In genomic region chr7:32870298-32870697, GRCh38 we compare ENCODE assay signal across 14 cellular contexts. TPM values are rescaled to one million over a fixed set of nuclear protein-coding genes. Genes with fewer than 3 reads are reported as not detected.
A peak's percentile ranks its signal among the peaks of the same experiment; 100 is the strongest.
DNase-seq lines count a peak whose midpoint lies in the region; ATAC-seq and TF ChIP-seq lines count a peak whose summit lies in the region.
"Had no signal": no experiment of that assay in that cellular context is flagged by ENCODE, and none has a peak within 500 bp of the region (broad histone marks: within the 10 kb centered on the region; RNA-seq: fewer than 3 reads in every experiment).

No MANE protein-coding gene starts in this region.

- no peak overlapping the region for H3K9ac ChIP-seq in Karpas-422 (ENCODE audit: low read length)
- H3K9ac ChIP-seq: BLaER1 had no signal

- peaks cover 19% of the 10 kb centered on the region for H3K36me3 ChIP-seq in Panc1 (ENCODE audit: control insufficient read depth, insufficient read depth, low read length)
- peaks cover 41% of the 10 kb centered on the region for H3K36me3 ChIP-seq in Karpas-422 (ENCODE audit: insufficient read depth, low read length)

- in situ Hi-C loops in Panc1 (cut with HindIII; ENCODE audit: low pct_unique_long_range_greater_than_20kb, low sequenced_read_pairs): no loop called here

- no peak for TF ChIP-seq CTCF in Panc1 (IDR thresholded peaks at IDR 0.05)
- TF ChIP-seq CTCF in endothelial cell (IDR thresholded peaks at IDR 0.05; ENCODE audit: unreplicated experiment): no peak

- peak; percentile 80 for ATAC-seq in activated CD4-positive, alpha-beta T cell treated with anti-CD3 and anti-CD28 coated beads for 36 hours
- peak; percentile 66 to 85 for ATAC-seq in activated naive CD4-positive, alpha-beta T cell treated with anti-CD3 and anti-CD28 coated beads, Interleukin-2, amount 50 U/mL, for 72 hours
- no peak for ATAC-seq in Panc1

- DNase-seq in activated CD4-positive, alpha-beta T cell treated with anti-CD3 and anti-CD28 coated beads for 36 hours: no peak
- DNase-seq in activated CD4-positive, alpha-beta T cell treated with anti-CD3 and anti-CD28 coated beads, Interleukin-2, amount 10 ng/mL, durations not matched to agents 24 days and 14 days: no peak
- no peak for DNase-seq in activated naive CD4-positive, alpha-beta T cell treated with anti-CD3 and anti-CD28 coated beads, Interleukin-2, amount 50 U/mL, for 72 hours (ENCODE audit: low spot score in 2 of 2)
- no peak for DNase-seq in activated naive CD4-positive, alpha-beta T cell treated with anti-CD3 and anti-CD28 coated beads, Interleukin-2, amount 50 U/mL, for 16 hours
- DNase-seq in Panc1 (ENCODE audit: low read depth, low spot score): no peak
- DNase-seq in endothelial cell (ENCODE audit: low spot score): no peak
- DNase-seq in Karpas-422: no peak
- DNase-seq in activated effector memory CD4-positive, alpha-beta T cell treated with anti-CD3 and anti-CD28 coated beads, Interleukin-2, amount 50 U/mL, for 16 hours: no peak
- DNase-seq: Caco-2; CD8-positive, alpha-beta memory T cell; DND-41; GF-D8 had no signal

- H3K27me3 Mint-ChIP-seq in activated CD4-positive, alpha-beta T cell treated with anti-CD3 and anti-CD28 coated beads for 36 hours: no peaks in the 10 kb centered on the region
- H3K27me3 Mint-ChIP-seq in activated CD4-positive, alpha-beta T cell treated with anti-CD3 and anti-CD28 coated beads, Interleukin-2, amount 10 ng/mL, durations not matched to agents 24 days and 14 days: no peaks in the 10 kb centered on the region
- peaks cover 2% of the 10 kb centered on the region for H3K27me3 Mint-ChIP-seq in endothelial cell (ENCODE audit: unreplicated experiment)
- H3K27me3 Mint-ChIP-seq: CD8-positive, alpha-beta memory T cell had no signal

- H3K4me3 Mint-ChIP-seq in activated CD4-positive, alpha-beta T cell treated with anti-CD3 and anti-CD28 coated beads for 36 hours: no peak overlapping the region
- H3K4me3 Mint-ChIP-seq in activated CD4-positive, alpha-beta T cell treated with anti-CD3 and anti-CD28 coated beads, Interleukin-2, amount 10 ng/mL, durations not matched to agents 24 days and 14 days: no peak overlapping the region
- H3K4me3 Mint-ChIP-seq in endothelial cell (ENCODE audit: unreplicated experiment): peak overlapping the region; percentile 6
- H3K4me3 Mint-ChIP-seq: CD8-positive, alpha-beta memory T cell had no signal

- intact Hi-C loops in activated CD4-positive, alpha-beta T cell treated with anti-CD3 and anti-CD28 coated beads for 36 hours (cut with DNase I, micrococcal nuclease): no loop called here
- intact Hi-C loops in activated CD4-positive, alpha-beta T cell treated with anti-CD3 and anti-CD28 coated beads, Interleukin-2, amount 10 ng/mL, durations not matched to agents 24 days and 14 days (cut with micrococcal nuclease): loop anchor here (2.0 kb wide), 1 partner anchor 21 kb away; the partner anchor contains the start of gene KBTBD2
- intact Hi-C loops in Panc1 (cut with micrococcal nuclease; ENCODE audit: unreplicated experiment): no loop called here

- H3K27me3 ChIP-seq in Panc1 (ENCODE audit: control insufficient read depth, insufficient read depth, low read length) (no peaks in the 10 kb centered on the region), Karpas-422 (ENCODE audit: low read length) (no peaks in the 10 kb centered on the region)
- H3K27me3 ChIP-seq: BLaER1 had no signal

- no peaks in the 10 kb centered on the region for H3K9me3 ChIP-seq in Panc1 (ENCODE audit: control insufficient read depth, insufficient read depth, low read depth, low read length)
- no peaks in the 10 kb centered on the region for H3K9me3 ChIP-seq in Karpas-422 (ENCODE audit: low read length)
- H3K9me3 ChIP-seq: BLaER1, Caco-2 had no signal

- CTCF ChIA-PET in activated CD4-positive, alpha-beta T cell treated with anti-CD3 and anti-CD28 coated beads for 36 hours (lab: Charles Lee): interaction anchor here (0.8 to 1.5 kb wide), 3 partner anchors 22 to 26 kb away, joined by 3 to 8 read pairs (median 3); no protein-coding TSS in a partner anchor
- CTCF ChIA-PET in Panc1 (lab: Charles Lee): no interaction called here

- POLR2A ChIA-PET in activated CD4-positive, alpha-beta T cell treated with anti-CD3 and anti-CD28 coated beads for 36 hours (lab: Charles Lee): interaction anchor here (0.5 to 1.2 kb wide), 2 partner anchors 25 to 57 kb away, joined by 3 read pairs; no protein-coding TSS in a partner anchor
- POLR2A ChIA-PET in Panc1 (lab: Charles Lee): no interaction called here

- no peaks in the 10 kb centered on the region for H3K9me2 ChIP-seq in Karpas-422 (replicated peaks; ENCODE audit: insufficient read depth, low read length)

- H3K9me3 Mint-ChIP-seq in activated CD4-positive, alpha-beta T cell treated with anti-CD3 and anti-CD28 coated beads for 36 hours (ENCODE audit: low read depth): peaks cover 11% of the 10 kb centered on the region
- H3K9me3 Mint-ChIP-seq in activated CD4-positive, alpha-beta T cell treated with anti-CD3 and anti-CD28 coated beads, Interleukin-2, amount 10 ng/mL, durations not matched to agents 24 days and 14 days: peaks cover 7% of the 10 kb centered on the region
- H3K9me3 Mint-ChIP-seq in activated naive CD4-positive, alpha-beta T cell treated with anti-CD3 and anti-CD28 coated beads, Interleukin-2, amount 50 U/mL, for 72 hours: peaks cover 0 to 14% of the 10 kb centered on the region in 2 donors
- no peaks in the 10 kb centered on the region for H3K9me3 Mint-ChIP-seq in endothelial cell (ENCODE audit: unreplicated experiment)

- H2AFZ ChIP-seq in Karpas-422 (ENCODE audit: low read length): no peak overlapping the region

- peak overlapping the region; percentile 38 for H3K27ac Mint-ChIP-seq in activated CD4-positive, alpha-beta T cell treated with anti-CD3 and anti-CD28 coated beads for 36 hours
- no peak overlapping the region for H3K27ac Mint-ChIP-seq in activated CD4-positive, alpha-beta T cell treated with anti-CD3 and anti-CD28 coated beads, Interleukin-2, amount 10 ng/mL, durations not matched to agents 24 days and 14 days
- peak overlapping the region; percentile 20 to 68 for H3K27ac Mint-ChIP-seq in activated naive CD4-positive, alpha-beta T cell treated with anti-CD3 and anti-CD28 coated beads, Interleukin-2, amount 50 U/mL, for 72 hours
- no peak overlapping the region for H3K27ac Mint-ChIP-seq in endothelial cell (ENCODE audit: unreplicated experiment)

- H3K4me3 ChIP-seq in Panc1 (ENCODE audit: low read depth in 2 of 2, low read length in 2 of 2): no peak overlapping the region
- no peak overlapping the region for H3K4me3 ChIP-seq in Karpas-422 (ENCODE audit: low read length)
- H3K4me3 ChIP-seq: BLaER1 had no signal

- H4K20me1 ChIP-seq in Karpas-422 (ENCODE audit: insufficient read depth, low read depth, low read length): 0 out of 2 replicates have a peak, but pooled peaks cover 11% of the 10 kb centered on the region

- no peak overlapping the region for H3K4me2 ChIP-seq in Karpas-422 (ENCODE audit: low read depth, low read length, poor library complexity, severe bottlenecking)
- H3K4me2 ChIP-seq: BLaER1 had no signal

- H3K27ac ChIP-seq in Panc1 (ENCODE audit: low read length) (no peak overlapping the region), Karpas-422 (ENCODE audit: low read length) (no peak overlapping the region)
- H3K27ac ChIP-seq: 22Rv1, BLaER1 had no signal

- peaks cover 23% of the 10 kb centered on the region for H3K4me1 Mint-ChIP-seq in activated CD4-positive, alpha-beta T cell treated with anti-CD3 and anti-CD28 coated beads for 36 hours
- H3K4me1 Mint-ChIP-seq in activated CD4-positive, alpha-beta T cell treated with anti-CD3 and anti-CD28 coated beads, Interleukin-2, amount 10 ng/mL, durations not matched to agents 24 days and 14 days: peaks cover 21% of the 10 kb centered on the region
- no peaks in the 10 kb centered on the region for H3K4me1 Mint-ChIP-seq in endothelial cell (ENCODE audit: unreplicated experiment)

- H3K4me1 ChIP-seq in Panc1 (ENCODE audit: control insufficient read depth, insufficient read depth, low read length) (no peaks in the 10 kb centered on the region), Karpas-422 (ENCODE audit: low read length) (no peaks in the 10 kb centered on the region)
- H3K4me1 ChIP-seq: BLaER1, Caco-2 had no signal

- BruUV-seq in Panc1 (replicated peaks; lab: Mats Ljungman, UMichigan): TSS peak; percentile 9

- peaks cover 18% of the 10 kb centered on the region for H3K79me2 ChIP-seq in Karpas-422 (ENCODE audit: low read length)

- H3K36me3 Mint-ChIP-seq in activated CD4-positive, alpha-beta T cell treated with anti-CD3 and anti-CD28 coated beads for 36 hours (ENCODE audit: low read depth): peaks cover 60% of the 10 kb centered on the region
- H3K36me3 Mint-ChIP-seq in activated CD4-positive, alpha-beta T cell treated with anti-CD3 and anti-CD28 coated beads, Interleukin-2, amount 10 ng/mL, durations not matched to agents 24 days and 14 days (ENCODE audit: low read depth): peaks cover 71% of the 10 kb centered on the region
- H3K36me3 Mint-ChIP-seq in activated naive CD4-positive, alpha-beta T cell treated with anti-CD3 and anti-CD28 coated beads, Interleukin-2, amount 50 U/mL, for 72 hours: peaks cover 30 to 77% of the 10 kb centered on the region in 2 donors
- peaks cover 50% of the 10 kb centered on the region for H3K36me3 Mint-ChIP-seq in endothelial cell (ENCODE audit: low read depth, unreplicated experiment)

RNA-seq across cellular contexts. Expression of gene KBTBD2, which starts 21.3 kb away (rescaled TPM):
- total RNA-seq in activated CD4-positive, alpha-beta T cell treated with anti-CD3 and anti-CD28 coated beads for 36 hours: 10 to 100 TPM; 21.5 to 25.6 TPM
- 30.2 and 31.5 TPM in 2 replicates for total RNA-seq in activated CD4-positive, alpha-beta T cell treated with anti-CD3 and anti-CD28 coated beads, Interleukin-2, amount 10 ng/mL, durations not matched to agents 24 days and 14 days
- 10 to 100 TPM; 35.7 to 49.5 TPM for total RNA-seq in activated naive CD4-positive, alpha-beta T cell treated with anti-CD3 and anti-CD28 coated beads, Interleukin-2, amount 50 U/mL, for 72 hours
- 36.8 TPM for total RNA-seq in Panc1 (2021; ENCODE audit: unreplicated experiment)
- polyA plus RNA-seq in Panc1 (2012; ENCODE audit: insufficient read length): 20.4 TPM
- 53.6 TPM for total RNA-seq in endothelial cell (ENCODE audit: unreplicated experiment)
- total RNA-seq in Karpas-422 (2014; rRNA removed; shearing (Covaris generic); ENCODE audit: low replicate concordance): 17.8 and 28.6 TPM in 2 replicates

Comparison
In these comparisons a context has a peak if more than half of its experiments do, and no peak if none do; other contexts are left out.
1. H3K27ac Mint-ChIP-seq: peak in activated CD4-positive, alpha-beta T cell treated with anti-CD3 and anti-CD28 coated beads for 36 hours (single experiment) and activated naive CD4-positive, alpha-beta T cell treated with anti-CD3 and anti-CD28 coated beads, Interleukin-2, amount 50 U/mL, for 72 hours (2 of 2); none in activated CD4-positive, alpha-beta T cell treated with anti-CD3 and anti-CD28 coated beads, Interleukin-2, amount 10 ng/mL, durations not matched to agents 24 days and 14 days (single experiment) and endothelial cell (single experiment).